ENCODE assay signal across 12 cellular contexts in the genomic region with DNA sequence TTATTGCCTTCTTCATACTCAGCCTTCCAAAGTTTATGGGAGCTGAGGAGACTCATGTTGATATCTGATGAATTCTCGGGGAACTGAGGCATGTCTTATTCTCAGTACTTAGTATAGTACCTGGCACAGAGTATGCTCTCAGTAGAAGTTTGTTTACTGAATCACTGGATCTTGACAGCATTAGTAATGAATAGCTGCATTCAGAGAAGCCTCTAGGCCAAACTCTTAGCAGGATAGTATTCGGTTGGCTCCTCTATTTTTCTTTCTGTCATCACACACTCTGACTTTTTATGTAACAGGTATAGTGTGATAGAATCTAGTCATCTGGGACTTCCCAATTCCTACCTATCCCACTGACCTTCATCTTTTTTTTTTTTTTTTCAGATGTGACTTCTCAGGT.
A peak's percentile ranks its signal among the peaks of the same experiment; 100 is the strongest.
DNase-seq lines count a peak whose midpoint lies in the region; ATAC-seq and TF ChIP-seq lines count a peak whose summit lies in the region.
"Had no signal": no experiment of that assay in that cellular context is flagged by ENCODE, and none has a peak within 500 bp of the region (broad histone marks: within the 10 kb centered on the region; RNA-seq: fewer than 3 reads in every experiment).

No MANE protein-coding gene starts in this region.

- no peak for TF ChIP-seq CTCF in foreskin keratinocyte (conservative IDR thresholded peaks at IDR 0.05)

- H3K27me3 ChIP-seq in foreskin keratinocyte, result no peaks in the 10 kb centered on the region
- H3K27me3 ChIP-seq: BLaER1 treated with 17β-estradiol and CSF1 and Interleukin-3, amounts not matched to agents 10 nM and 100 nM had no signal

- H3K27ac ChIP-seq in foreskin keratinocyte, result no peak overlapping the region
- H3K27ac ChIP-seq: BLaER1 treated with 17β-estradiol and CSF1 and Interleukin-3, amounts not matched to agents 10 nM and 100 nM had no signal

- no peaks in the 10 kb centered on the region for H3K4me1 ChIP-seq in foreskin keratinocyte
- H3K4me1 ChIP-seq: BLaER1 treated with 17β-estradiol and CSF1 and Interleukin-3, amounts not matched to agents 10 nM and 100 nM had no signal

- peak; percentile 42 for DNase-seq in M059J (ENCODE audit: low read depth)
- DNase-seq in amniotic epithelial cell (ENCODE audit: low read depth), result peak; percentile 10
- DNase-seq in foreskin keratinocyte, result peak; percentile 33 to 74
- DNase-seq in renal cortical epithelial cell (ENCODE audit: low read depth), result peak; percentile 11
- DNase-seq in stimulated activated naive CD4-positive, alpha-beta T cell (lab: John Stamatoyannopoulos, UW), result no peak
- DNase-seq: ACHN; Calu3; CD4-positive, alpha-beta T cell; DMS 273 treated with DMSO at 0.1 percent for 48 hours had no signal

- peak; percentile 78 for ATAC-seq in foreskin keratinocyte
- ATAC-seq in HG03520 (IDR thresholded peaks at IDR 0.05; ENCODE audit: unreplicated experiment), result no peak
- no peak for ATAC-seq in HG02623 (IDR thresholded peaks at IDR 0.05; ENCODE audit: unreplicated experiment)

Comparison
In these comparisons a context has a peak if more than half of its experiments do, and no peak if none do; other contexts are left out.
1. DNase-seq: peak in M059J (single experiment), amniotic epithelial cell (single experiment), foreskin keratinocyte (2 of 2) and renal cortical epithelial cell (single experiment); none in stimulated activated naive CD4-positive, alpha-beta T cell (0 of 6).